Comparison of ENCODE assay signal across 11 cellular contexts in genomic region chr6:7157752-7158616, GRCh38. TPM values are rescaled to one million over a fixed set of nuclear protein-coding genes. Genes with fewer than 3 reads are reported as not detected.
A peak's percentile ranks its signal among the peaks of the same experiment; 100 is the strongest.
DNase-seq lines count a peak whose midpoint lies in the region; ATAC-seq and TF ChIP-seq lines count a peak whose summit lies in the region.
"Had no signal": no experiment of that assay in that cellular context is flagged by ENCODE, and none has a peak within 500 bp of the region (broad histone marks: within the 10 kb centered on the region; RNA-seq: fewer than 3 reads in every experiment).

No MANE protein-coding gene starts in this region.

- DNase-seq in activated naive CD4-positive, alpha-beta T cell treated with anti-CD3 and anti-CD28 coated beads, Interleukin-2, amount 10 ng/mL, durations not matched to agents 7 days and 5 days: no peak
- DNase-seq in activated naive CD4-positive, alpha-beta T cell treated with anti-CD3 and anti-CD28 coated beads, Interleukin-2, amount 50 U/mL, for 72 hours (ENCODE audit: low spot score in 2 of 2): no peak
- DNase-seq in WTC11 (ENCODE audit: low spot score): no peak
- no peak for DNase-seq in cerebellar cortex (ENCODE audit: low spot score)
- DNase-seq in NK-92 treated with Interleukin-12 subunit alpha and Interleukin-12 subunit beta, amount 100 ng/mL, for 24 hours (lab: John Stamatoyannopoulos, UW): no peak
- DNase-seq: activated CD4-positive, CD25-positive, alpha-beta regulatory T cell treated with anti-CD3 and anti-CD28 coated beads, Interleukin-2, amount 50 U/mL, for 72 hours; activated naive CD8-positive, alpha-beta T cell treated with anti-CD3 and anti-CD28 coated beads, Interleukin-2, amount 10 ng/mL, durations not matched to agents 7 days and 5 days; right lobe of liver had no signal

- no peak overlapping the region for H3K4me3 ChIP-seq in iPS-20b (ENCODE audit: low read length)
- H3K4me3 ChIP-seq in subcutaneous abdominal adipose tissue (ENCODE audit: low read depth in 1 of 5, low read length in 5 of 5): no peak overlapping the region
- H3K4me3 ChIP-seq: right lobe of liver had no signal

- CTCF ChIA-PET in activated naive CD4-positive, alpha-beta T cell treated with anti-CD3 and anti-CD28 coated beads, Interleukin-2, amount 10 ng/mL, durations not matched to agents 7 days and 5 days (lab: Charles Lee): no interaction called here
- CTCF ChIA-PET in WTC11 (lab: Charles Lee): interaction anchor here (1.1 kb wide), 1 partner anchor 89 kb away, joined by 3 read pairs; no protein-coding TSS in a partner anchor

- H3K36me3 ChIP-seq in iPS-20b (ENCODE audit: insufficient read depth, low read depth, low read length) (no peaks in the 10 kb centered on the region), subcutaneous abdominal adipose tissue (ENCODE audit: control insufficient read depth in 5 of 5, insufficient read depth in 5 of 5, low read length in 5 of 5) (peaks cover 0 to 2% (median 0%) of the 10 kb centered on the region in 5 donors)
- H3K36me3 ChIP-seq: right lobe of liver had no signal

- H3K27ac Mint-ChIP-seq in activated naive CD4-positive, alpha-beta T cell treated with anti-CD3 and anti-CD28 coated beads, Interleukin-2, amount 10 ng/mL, durations not matched to agents 7 days and 5 days: peak overlapping the region; percentile 46
- H3K27ac Mint-ChIP-seq in activated naive CD4-positive, alpha-beta T cell treated with anti-CD3 and anti-CD28 coated beads, Interleukin-2, amount 50 U/mL, for 72 hours: peak overlapping the region in 1 of 2 donors; percentile 15
- peak overlapping the region; percentile 90 for H3K27ac Mint-ChIP-seq in WTC11
- H3K27ac Mint-ChIP-seq: activated naive CD8-positive, alpha-beta T cell treated with anti-CD3 and anti-CD28 coated beads, Interleukin-2, amount 10 ng/mL, durations not matched to agents 7 days and 5 days had no signal

- H3K27me3 ChIP-seq in iPS-20b (ENCODE audit: insufficient read depth, low read length) (no peaks in the 10 kb centered on the region), subcutaneous abdominal adipose tissue (ENCODE audit: control insufficient read depth in 5 of 5, insufficient read depth in 4 of 5, low read length in 5 of 5) (no peaks in the 10 kb centered on the region)
- H3K27me3 ChIP-seq: right lobe of liver had no signal

- no peak for TF ChIP-seq CTCF in WTC11 (IDR thresholded peaks at IDR 0.05)

- no peak for ATAC-seq in activated naive CD4-positive, alpha-beta T cell treated with anti-CD3 and anti-CD28 coated beads, Interleukin-2, amount 50 U/mL, for 72 hours
- ATAC-seq in WTC11: peak; percentile 52
- no peak for ATAC-seq in GM21381 (IDR thresholded peaks at IDR 0.05; ENCODE audit: unreplicated experiment)

- peaks cover 49% of the 10 kb centered on the region for H3K4me1 Mint-ChIP-seq in activated naive CD4-positive, alpha-beta T cell treated with anti-CD3 and anti-CD28 coated beads, Interleukin-2, amount 10 ng/mL, durations not matched to agents 7 days and 5 days
- peaks cover 82% of the 10 kb centered on the region for H3K4me1 Mint-ChIP-seq in WTC11

- H3K4me1 ChIP-seq in iPS-20b (ENCODE audit: insufficient read depth, low read length): peaks cover 26% of the 10 kb centered on the region
- H3K4me1 ChIP-seq in subcutaneous abdominal adipose tissue (ENCODE audit: control insufficient read depth in 5 of 5, insufficient read depth in 5 of 5, low read length in 5 of 5): peaks cover 6 to 69% (median 52%) of the 10 kb centered on the region in 5 donors

- POLR2A ChIA-PET in WTC11 (lab: Charles Lee): interaction anchor here (0.6 kb wide), 1 partner anchor 41 kb away, joined by 3 read pairs; no protein-coding TSS in a partner anchor

- no peak overlapping the region for H3K4me3 Mint-ChIP-seq in activated naive CD4-positive, alpha-beta T cell treated with anti-CD3 and anti-CD28 coated beads, Interleukin-2, amount 10 ng/mL, durations not matched to agents 7 days and 5 days
- no peak overlapping the region; the same call in 1 of the 2 replicates for H3K4me3 Mint-ChIP-seq in WTC11
- H3K4me3 Mint-ChIP-seq: activated naive CD8-positive, alpha-beta T cell treated with anti-CD3 and anti-CD28 coated beads, Interleukin-2, amount 10 ng/mL, durations not matched to agents 7 days and 5 days had no signal

- peak overlapping the region; percentile 8; the same call in 1 of the 2 replicates for H3K9ac ChIP-seq in iPS-20b (ENCODE audit: low read depth, low read length)
- peak overlapping the region in 1 of 5 donors; percentile 10 for H3K9ac ChIP-seq in subcutaneous abdominal adipose tissue (ENCODE audit: low read length in 5 of 5)

- H3K9me3 ChIP-seq in iPS-20b (ENCODE audit: insufficient read depth, low read depth, low read length) (no peaks in the 10 kb centered on the region), subcutaneous abdominal adipose tissue (ENCODE audit: control insufficient read depth in 5 of 5, low read length in 5 of 5) (no peaks in the 10 kb centered on the region)
- H3K9me3 ChIP-seq: right lobe of liver had no signal

- peaks cover 17% of the 10 kb centered on the region for H3K36me3 Mint-ChIP-seq in activated naive CD4-positive, alpha-beta T cell treated with anti-CD3 and anti-CD28 coated beads, Interleukin-2, amount 10 ng/mL, durations not matched to agents 7 days and 5 days
- no peaks in the 10 kb centered on the region for H3K36me3 Mint-ChIP-seq in activated naive CD4-positive, alpha-beta T cell treated with anti-CD3 and anti-CD28 coated beads, Interleukin-2, amount 50 U/mL, for 72 hours
- no peaks in the 10 kb centered on the region for H3K36me3 Mint-ChIP-seq in WTC11

- no peaks in the 10 kb centered on the region for H3K27me3 Mint-ChIP-seq in activated naive CD4-positive, alpha-beta T cell treated with anti-CD3 and anti-CD28 coated beads, Interleukin-2, amount 10 ng/mL, durations not matched to agents 7 days and 5 days
- H3K27me3 Mint-ChIP-seq in WTC11 (ENCODE audit: low read depth): no peaks in the 10 kb centered on the region
- H3K27me3 Mint-ChIP-seq: activated naive CD8-positive, alpha-beta T cell treated with anti-CD3 and anti-CD28 coated beads, Interleukin-2, amount 10 ng/mL, durations not matched to agents 7 days and 5 days had no signal

- no peaks in the 10 kb centered on the region for H3K9me3 Mint-ChIP-seq in activated naive CD4-positive, alpha-beta T cell treated with anti-CD3 and anti-CD28 coated beads, Interleukin-2, amount 10 ng/mL, durations not matched to agents 7 days and 5 days
- H3K9me3 Mint-ChIP-seq in activated naive CD4-positive, alpha-beta T cell treated with anti-CD3 and anti-CD28 coated beads, Interleukin-2, amount 50 U/mL, for 72 hours: no peaks in the 10 kb centered on the region
- H3K9me3 Mint-ChIP-seq in WTC11: no peaks in the 10 kb centered on the region
- H3K9me3 Mint-ChIP-seq: activated naive CD8-positive, alpha-beta T cell treated with anti-CD3 and anti-CD28 coated beads, Interleukin-2, amount 10 ng/mL, durations not matched to agents 7 days and 5 days had no signal

- H3K27ac ChIP-seq in iPS-20b (ENCODE audit: low read length) (no peak overlapping the region), subcutaneous abdominal adipose tissue (ENCODE audit: low read depth, low read length) (peak overlapping the region; percentile 80)
- H3K27ac ChIP-seq: right lobe of liver had no signal

TF ChIP-seq in WTC11, 78 proteins besides CTCF, POLR2A, EP300 and RAD21:
- TF ChIP-seq MAX (CRISPR knock-in tag; IDR thresholded peaks at IDR 0.05) (0 out of 2 replicates have a peak, but pooled peaks have one; percentile 23), ATF3 (CRISPR knock-in tag; conservative IDR thresholded peaks at IDR 0.05) (no peak)

RNA-seq across cellular contexts. Expression of gene RREB1, which starts 50.2 kb away (rescaled TPM):
- 10 to 100 TPM; 15.0 to 22.4 TPM for total RNA-seq in activated naive CD4-positive, alpha-beta T cell treated with anti-CD3 and anti-CD28 coated beads, Interleukin-2, amount 50 U/mL, for 72 hours
- total RNA-seq in WTC11 (2021): 38.5 to 39.4 TPM (median 39.4 TPM) in 3 replicates
